In genomic region chr6:134979142-134979541, GRCh38 we compare ENCODE assay signal across 11 cellular contexts.
DNase-seq lines count a peak whose midpoint lies in the region; ATAC-seq and TF ChIP-seq lines count a peak whose summit lies in the region.
"Had no signal": no experiment of that assay in that cellular context is flagged by ENCODE, and none has a peak within 500 bp of the region (broad histone marks: within the 10 kb centered on the region; RNA-seq: fewer than 3 reads in every experiment).

No MANE protein-coding gene starts in this region.

- DNase-seq in GM12865 (ENCODE audit: low read depth) (peak; percentile 80), COLO668 (lab: John Stamatoyannopoulos, UW; ENCODE audit: unreplicated experiment) (no peak), SIG-M5 treated with dmso at 0.1 percent for 504 hours (lab: John Stamatoyannopoulos, UW; ENCODE audit: unreplicated experiment) (no peak), HAP-1 (ENCODE audit: low spot score in 2 of 2) (no peak)
- DNase-seq in activated naive CD4-positive, alpha-beta T cell treated with anti-CD3 and anti-CD28 coated beads, Interleukin-2, amount 50 U/mL, for 16 hours = peak; percentile 61
- DNase-seq in activated CD8-positive, alpha-beta memory T cell treated with anti-CD3 and anti-CD28 coated beads for 24 hours = no peak
- DNase-seq: T-helper 9 cell had no signal

- in situ Hi-C loops in HAP-1 (cut with MboI; ENCODE audit: low sequenced_read_pairs) = no loop called here

- H3K9me3 ChIP-seq in HAP-1 = no peaks in the 10 kb centered on the region
- H3K9me3 ChIP-seq: tibial nerve had no signal

- ATAC-seq in GM19468 (IDR thresholded peaks at IDR 0.05; ENCODE audit: extremely low read depth, unreplicated experiment) (peak; percentile 34), HG03135 (IDR thresholded peaks at IDR 0.05; ENCODE audit: unreplicated experiment) (peak; percentile 78)

- H3K27me3 ChIP-seq in HAP-1 (ENCODE audit: low read depth) = no peaks in the 10 kb centered on the region
- H3K27me3 ChIP-seq: BLaER1 treated with 17β-estradiol and CSF1 and Interleukin-3, amounts not matched to agents 10 nM and 100 nM; tibial nerve had no signal

- TF ChIP-seq CTCF in GM12865 (IDR thresholded peaks at IDR 0.05; ENCODE audit: insufficient read depth, low read depth, low read length, missing control alignments) = no peak

- H3K4me3 ChIP-seq in GM12865 (ENCODE audit: low read depth, low read length) (no peak overlapping the region), HAP-1 (no peak overlapping the region)
- H3K4me3 ChIP-seq: BLaER1 treated with 17β-estradiol and CSF1 and Interleukin-3, amounts not matched to agents 10 nM and 100 nM; tibial nerve had no signal

- peaks cover 11% of the 10 kb centered on the region for H3K36me3 ChIP-seq in HAP-1 (replicated peaks)

- no peaks in the 10 kb centered on the region for H3K4me1 ChIP-seq in HAP-1
- H3K4me1 ChIP-seq: tibial nerve had no signal

Comparison
In these comparisons a context has a peak if more than half of its experiments do, and no peak if none do; other contexts are left out.
1. DNase-seq: peak in GM12865 (single experiment) and activated naive CD4-positive, alpha-beta T cell treated with anti-CD3 and anti-CD28 coated beads, Interleukin-2, amount 50 U/mL, for 16 hours (single experiment); none in COLO668 (single experiment), SIG-M5 treated with dmso at 0.1 percent for 504 hours (single experiment), activated CD8-positive, alpha-beta memory T cell treated with anti-CD3 and anti-CD28 coated beads for 24 hours (single experiment) and HAP-1 (0 of 2).